In the genomic region with DNA sequence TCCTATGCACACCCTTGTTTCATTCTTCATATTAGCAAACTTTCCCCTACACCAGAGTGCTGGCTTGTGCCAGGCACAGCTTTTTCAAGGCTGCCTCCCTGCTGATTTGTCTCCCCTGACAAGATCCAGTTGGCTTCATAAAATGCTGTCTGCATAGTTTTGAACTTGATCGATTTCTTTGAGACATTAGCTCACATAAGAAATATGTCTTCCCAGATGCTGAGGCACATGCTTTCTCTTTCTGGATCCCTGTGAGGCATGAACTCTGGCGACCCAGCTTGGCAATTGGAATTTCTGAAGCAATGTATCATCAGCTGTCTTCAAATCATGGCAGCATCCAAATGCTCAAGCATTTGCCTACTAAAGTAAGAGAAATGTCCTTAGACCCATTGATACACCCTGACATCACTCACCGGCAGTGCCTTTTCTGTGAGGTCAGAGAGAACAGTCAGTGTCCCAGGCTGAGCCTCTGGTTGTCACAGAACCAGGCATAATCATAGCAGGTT, we compare ENCODE assay signal across 18 cellular contexts.
DNase-seq lines count a peak whose midpoint lies in the region; ATAC-seq and TF ChIP-seq lines count a peak whose summit lies in the region.
"Had no signal": no experiment of that assay in that cellular context is flagged by ENCODE, and none has a peak within 500 bp of the region (broad histone marks: within the 10 kb centered on the region; RNA-seq: fewer than 3 reads in every experiment).

No MANE protein-coding gene starts in this region.

- TF ChIP-seq CTCF in astrocyte of the spinal cord (IDR thresholded peaks at IDR 0.05; ENCODE audit: low read depth, low read length) (no peak), vagina (IDR thresholded peaks at IDR 0.05) (no peak)

- no peaks in the 10 kb centered on the region for H3K4me1 ChIP-seq in vagina
- H3K4me1 ChIP-seq: BE2C, neural progenitor cell, upper lobe of left lung had no signal

- no peak overlapping the region for H3K4me3 ChIP-seq in astrocyte of the spinal cord (ENCODE audit: low read depth, low read length)
- H3K4me3 ChIP-seq in vagina = no peak overlapping the region
- H3K4me3 ChIP-seq: neural progenitor cell, PC-9, upper lobe of left lung had no signal

- H3K36me3 ChIP-seq in vagina = no peaks in the 10 kb centered on the region
- H3K36me3 ChIP-seq: BE2C, neural progenitor cell, upper lobe of left lung had no signal

- no peaks in the 10 kb centered on the region for H3K4me1 Mint-ChIP-seq in stimulated activated naive CD8-positive, alpha-beta T cell treated with anti-CD3 and anti-CD28 coated beads, Interleukin-15, amount 100 ng/mL, for 72 hours
- H3K4me1 Mint-ChIP-seq: activated CD4-positive, alpha-beta T cell treated with anti-CD3 and anti-CD28 coated beads for 36 hours had no signal

- H3K9me3 Mint-ChIP-seq in stimulated activated naive CD8-positive, alpha-beta T cell treated with anti-CD3 and anti-CD28 coated beads, Interleukin-15, amount 100 ng/mL, for 72 hours = peaks cover 6 to 14% of the 10 kb centered on the region in 2 donors

- TF ChIP-seq POLR2A in vagina (IDR thresholded peaks at IDR 0.05) = no peak

- DNase-seq in EH (ENCODE audit: low read depth) (peak; percentile 90), astrocyte of the spinal cord (ENCODE audit: low read depth, low spot score) (peak; percentile 65), left ventricle myocardium superior (peak; percentile 39), renal cortical epithelial cell (ENCODE audit: low read depth) (peak; percentile 4), vagina (ENCODE audit: extremely low spot score in 2 of 2) (no peak), foreskin melanocyte (no peak)
- no peak for DNase-seq in stimulated activated naive CD8-positive, alpha-beta T cell treated with anti-CD3 and anti-CD28 coated beads, Interleukin-15, amount 100 ng/mL, for 72 hours
- no peak for DNase-seq in activated CD4-positive, alpha-beta T cell treated with anti-CD3 and anti-CD28 coated beads, Interleukin-2, amount 50 U/mL, for 48 hours
- DNase-seq: activated CD4-positive, alpha-beta T cell treated with anti-CD3 and anti-CD28 coated beads for 36 hours; activated T-cell treated with anti-CD3 and anti-CD28 coated beads, Interleukin-2, amount 50 U/mL, for 1 hour; BE2C; effector CD8-positive, alpha-beta T cell; NCI-H1417; NCI-H510A; PC-9; stimulated activated CD4-positive, alpha-beta T cell treated with anti-CD3 and anti-CD28 coated beads, Interleukin-12 subunit alpha, Interleukin-12 subunit beta, amount 100 ng/mL, for 4 hours; upper lobe of left lung had no signal

- no peaks in the 10 kb centered on the region for H3K9me3 ChIP-seq in vagina
- H3K9me3 ChIP-seq: BE2C had no signal

- no peak overlapping the region for H3K27ac ChIP-seq in vagina
- H3K27ac ChIP-seq: neural progenitor cell, PC-9, upper lobe of left lung had no signal

- no peaks in the 10 kb centered on the region for H3K27me3 Mint-ChIP-seq in stimulated activated naive CD8-positive, alpha-beta T cell treated with anti-CD3 and anti-CD28 coated beads, Interleukin-15, amount 100 ng/mL, for 72 hours
- H3K27me3 Mint-ChIP-seq: activated CD4-positive, alpha-beta T cell treated with anti-CD3 and anti-CD28 coated beads for 36 hours had no signal

- intact Hi-C loops in left ventricle myocardium superior (cut with micrococcal nuclease) = no loop called here
- intact Hi-C loops in vagina (cut with DNase I) = no loop called here

- no peak overlapping the region for H3K4me3 Mint-ChIP-seq in stimulated activated naive CD8-positive, alpha-beta T cell treated with anti-CD3 and anti-CD28 coated beads, Interleukin-15, amount 100 ng/mL, for 72 hours
- H3K4me3 Mint-ChIP-seq: activated CD4-positive, alpha-beta T cell treated with anti-CD3 and anti-CD28 coated beads for 36 hours; neural progenitor cell had no signal

- no peaks in the 10 kb centered on the region for H3K27me3 ChIP-seq in vagina
- H3K27me3 ChIP-seq: BE2C, neural progenitor cell, upper lobe of left lung had no signal

- in situ Hi-C loops in astrocyte of the spinal cord (cut with HindIII; ENCODE audit: low sequenced_read_pairs) = no loop called here

- H3K27ac Mint-ChIP-seq in stimulated activated naive CD8-positive, alpha-beta T cell treated with anti-CD3 and anti-CD28 coated beads, Interleukin-15, amount 100 ng/mL, for 72 hours = no peak overlapping the region
- H3K27ac Mint-ChIP-seq: activated CD4-positive, alpha-beta T cell treated with anti-CD3 and anti-CD28 coated beads for 36 hours; neural progenitor cell had no signal

- ATAC-seq in left ventricle myocardium superior = peak; percentile 93
- ATAC-seq in stimulated activated naive CD8-positive, alpha-beta T cell treated with anti-CD3 and anti-CD28 coated beads, Interleukin-15, amount 100 ng/mL, for 72 hours = no peak
- ATAC-seq: activated CD4-positive, alpha-beta T cell treated with anti-CD3 and anti-CD28 coated beads for 36 hours had no signal

Comparison
In these comparisons a context has a peak if more than half of its experiments do, and no peak if none do; other contexts are left out.
1. DNase-seq: peak in EH (single experiment), astrocyte of the spinal cord (single experiment), left ventricle myocardium superior (single experiment) and renal cortical epithelial cell (single experiment); none in vagina (0 of 2), foreskin melanocyte (single experiment), stimulated activated naive CD8-positive, alpha-beta T cell treated with anti-CD3 and anti-CD28 coated beads, Interleukin-15, amount 100 ng/mL, for 72 hours (0 of 2) and activated CD4-positive, alpha-beta T cell treated with anti-CD3 and anti-CD28 coated beads, Interleukin-2, amount 50 U/mL, for 48 hours (0 of 2).